ENCODE assay signal across 8 cellular contexts in the genomic region with DNA sequence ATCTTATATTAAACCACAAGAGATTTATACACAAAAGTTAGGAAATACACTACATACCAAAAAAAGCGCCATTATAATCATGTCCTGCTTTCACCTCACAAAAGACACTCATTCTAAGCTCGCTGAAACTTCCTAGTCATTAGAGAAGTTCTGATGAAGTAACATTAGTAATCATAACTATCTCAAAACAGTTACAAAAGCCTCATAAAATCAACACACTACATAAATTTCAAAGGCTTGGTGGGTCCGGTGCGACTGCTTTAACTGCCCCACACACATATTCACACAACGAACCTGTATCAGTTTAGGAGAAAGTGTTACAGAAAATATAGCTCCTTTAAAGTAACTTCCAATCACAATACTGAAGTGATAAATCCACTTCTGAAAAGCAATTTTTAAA. TPM values are rescaled to one million over a fixed set of nuclear protein-coding genes. Genes with fewer than 3 reads are reported as not detected.
A peak's percentile ranks its signal among the peaks of the same experiment; 100 is the strongest.
DNase-seq lines count a peak whose midpoint lies in the region; ATAC-seq and TF ChIP-seq lines count a peak whose summit lies in the region.

No MANE protein-coding gene starts in this region.

- H3K4me1 Mint-ChIP-seq in immature natural killer cell = peaks cover 45 to 72% of the 10 kb centered on the region in 2 donors

- H3K27me3 ChIP-seq in HL-60 (ENCODE audit: insufficient read depth, poor library complexity, severe bottlenecking) (no peaks in the 10 kb centered on the region), subcutaneous abdominal adipose tissue (ENCODE audit: control insufficient read depth in 5 of 5, insufficient read depth in 4 of 5, low read length in 5 of 5) (no peaks in the 10 kb centered on the region)

- peak overlapping the region; percentile 98 for H3K27ac ChIP-seq in HL-60 (replicated peaks)
- peak overlapping the region; percentile 91 for H3K27ac ChIP-seq in subcutaneous abdominal adipose tissue (ENCODE audit: low read depth, low read length)

- H3K36me3 ChIP-seq in subcutaneous abdominal adipose tissue (ENCODE audit: control insufficient read depth in 5 of 5, insufficient read depth in 5 of 5, low read length in 5 of 5) = no peaks in the 10 kb centered on the region

- no peaks in the 10 kb centered on the region for H3K9me3 Mint-ChIP-seq in activated naive CD4-positive, alpha-beta T cell treated with anti-CD3 and anti-CD28 coated beads, Interleukin-2, amount 50 U/mL, for 72 hours
- H3K9me3 Mint-ChIP-seq in immature natural killer cell = no peaks in the 10 kb centered on the region

- H3K27me3 Mint-ChIP-seq in immature natural killer cell (ENCODE audit: low read depth in 3 of 3) = peaks cover 9 to 25% (median 20%) of the 10 kb centered on the region in 3 donors

- no peaks in the 10 kb centered on the region for H3K9me3 ChIP-seq in subcutaneous abdominal adipose tissue (ENCODE audit: control insufficient read depth in 5 of 5, low read length in 5 of 5)

- peaks cover 0 to 36% (median 27%) of the 10 kb centered on the region in 5 donors for H3K4me1 ChIP-seq in subcutaneous abdominal adipose tissue (ENCODE audit: control insufficient read depth in 5 of 5, insufficient read depth in 5 of 5, low read length in 5 of 5)

- peaks cover 5 to 17% of the 10 kb centered on the region in 2 donors for H3K36me3 Mint-ChIP-seq in activated naive CD4-positive, alpha-beta T cell treated with anti-CD3 and anti-CD28 coated beads, Interleukin-2, amount 50 U/mL, for 72 hours
- peaks cover 0 to 3% (median 0%) of the 10 kb centered on the region in 3 donors for H3K36me3 Mint-ChIP-seq in immature natural killer cell

- no peak for ATAC-seq in activated naive CD4-positive, alpha-beta T cell treated with anti-CD3 and anti-CD28 coated beads, Interleukin-2, amount 50 U/mL, for 72 hours
- no peak for ATAC-seq in HG02970 (IDR thresholded peaks at IDR 0.05; ENCODE audit: low FRiP score, unreplicated experiment)

- peak overlapping the region; percentile 55 to 87 (median 70) for H3K9ac ChIP-seq in subcutaneous abdominal adipose tissue (ENCODE audit: low read length in 5 of 5)

- peak; percentile 20 for DNase-seq in AG10803 (ENCODE audit: low read depth)
- no peak for DNase-seq in HL-60 (ENCODE audit: low read depth in 1 of 2, low spot score in 1 of 2)
- DNase-seq in activated naive CD4-positive, alpha-beta T cell treated with anti-CD3 and anti-CD28 coated beads, Interleukin-2, amount 50 U/mL, for 72 hours (ENCODE audit: low spot score in 2 of 2) = no peak
- DNase-seq in immature natural killer cell = peak in 1 of 3 donors; percentile 9
- no peak for DNase-seq in H4 (ENCODE audit: low spot score)
- DNase-seq in DMS153 (lab: John Stamatoyannopoulos, UW) = no peak

- H3K4me3 ChIP-seq in AG10803 (ENCODE audit: low read length) (peak overlapping the region; percentile 52), HL-60 (replicated peaks; ENCODE audit: insufficient read depth, low read length) (peak overlapping the region; percentile 65), subcutaneous abdominal adipose tissue (ENCODE audit: low read depth in 1 of 5, low read length in 5 of 5) (peak overlapping the region; percentile 67 to 100 (median 79))

- TF ChIP-seq CTCF in AG10803 (conservative IDR thresholded peaks at IDR 0.05; ENCODE audit: low read length) (no peak), HL-60 (IDR thresholded peaks at IDR 0.05; ENCODE audit: insufficient read depth, low read length) (no peak)

- H3K27ac Mint-ChIP-seq in activated naive CD4-positive, alpha-beta T cell treated with anti-CD3 and anti-CD28 coated beads, Interleukin-2, amount 50 U/mL, for 72 hours = peak overlapping the region; percentile 88 to 92
- peak overlapping the region; percentile 86 to 98 (median 89) for H3K27ac Mint-ChIP-seq in immature natural killer cell

- H3K4me3 Mint-ChIP-seq in immature natural killer cell = peak overlapping the region; percentile 82 to 97 (median 89)

RNA-seq across cellular contexts. Expression of a gene that starts 1.9 kb away (rescaled TPM):
- 10 to 100 TPM; 26.8 to 37.8 TPM for total RNA-seq in activated naive CD4-positive, alpha-beta T cell treated with anti-CD3 and anti-CD28 coated beads, Interleukin-2, amount 50 U/mL, for 72 hours
- 10 to 100 TPM in 1 of 3 donors, 1 to 10 TPM in 2; 4.1 to 12.8 (median 5.7) TPM for polyA plus RNA-seq in immature natural killer cell
- total RNA-seq in H4 (2014; rRNA removed; shearing (Covaris generic)) = 10.9 and 14.2 TPM in 2 replicates
